Comparison of ENCODE assay signal across 9 cellular contexts in the genomic region with DNA sequence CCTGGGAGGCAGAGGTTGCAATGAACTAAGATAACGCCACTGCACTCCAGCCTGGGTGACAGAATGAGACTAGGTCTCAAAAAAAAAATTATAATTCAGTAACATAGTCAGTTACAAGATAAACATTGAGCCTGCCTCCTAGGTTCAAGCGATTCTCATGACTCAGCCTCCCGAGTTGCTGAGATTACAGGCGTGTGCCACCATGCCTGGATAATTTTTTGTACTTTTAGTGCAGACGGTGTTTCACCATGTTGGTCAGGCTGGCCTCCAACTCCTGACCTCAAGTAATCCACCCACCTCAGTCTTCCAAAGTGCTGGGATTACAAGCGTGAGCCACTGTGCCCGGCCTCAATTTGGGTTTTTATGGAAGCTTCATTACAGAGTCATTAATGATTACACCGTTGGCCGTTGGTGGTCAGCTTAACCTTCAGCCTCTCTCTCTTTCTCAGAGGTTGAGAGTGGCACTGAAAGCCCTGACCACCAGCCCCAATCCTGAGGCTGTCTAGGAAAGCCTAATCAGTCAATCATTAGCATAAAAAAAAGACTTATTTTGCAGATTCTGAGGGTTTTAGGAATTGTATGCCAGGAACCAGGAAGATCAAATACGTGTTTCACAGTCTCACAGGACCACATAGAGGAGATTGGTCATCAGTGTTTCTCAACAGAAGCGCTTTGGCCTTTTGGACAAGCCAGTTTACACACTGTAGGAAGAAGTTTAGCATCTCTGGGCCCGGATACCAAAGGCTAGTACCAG. TPM values are rescaled to one million over a fixed set of nuclear protein-coding genes. Genes with fewer than 3 reads are reported as not detected.
DNase-seq lines count a peak whose midpoint lies in the region; ATAC-seq and TF ChIP-seq lines count a peak whose summit lies in the region.
"Had no signal": no experiment of that assay in that cellular context is flagged by ENCODE, and none has a peak within 500 bp of the region (broad histone marks: within the 10 kb centered on the region; RNA-seq: fewer than 3 reads in every experiment).

No MANE protein-coding gene starts in this region.

- H3K9me3 ChIP-seq in CD8-positive, alpha-beta T cell (ENCODE audit: low read length), result no peaks in the 10 kb centered on the region
- H3K9me3 ChIP-seq in Karpas-422 (ENCODE audit: low read length), result no peaks in the 10 kb centered on the region
- H3K9me3 ChIP-seq: suprapubic skin had no signal

- H3K27ac Mint-ChIP-seq in CD8-positive, alpha-beta T cell, result peak overlapping the region; percentile 92

- H3K27me3 ChIP-seq in CD8-positive, alpha-beta T cell (ENCODE audit: insufficient read depth, low read length), result no peaks in the 10 kb centered on the region
- no peaks in the 10 kb centered on the region for H3K27me3 ChIP-seq in Karpas-422 (ENCODE audit: low read length)
- H3K27me3 ChIP-seq: suprapubic skin had no signal

- no peak overlapping the region for H3K27ac ChIP-seq in CD8-positive, alpha-beta T cell (ENCODE audit: low read depth, low read length)
- H3K27ac ChIP-seq in Karpas-422 (ENCODE audit: low read length), result no peak overlapping the region

- H3K36me3 Mint-ChIP-seq in CD8-positive, alpha-beta T cell, result no peaks in the 10 kb centered on the region

- H3K4me1 ChIP-seq in CD8-positive, alpha-beta T cell (ENCODE audit: insufficient read depth, low read length), result peaks cover 4% of the 10 kb centered on the region
- peaks cover 23% of the 10 kb centered on the region for H3K4me1 ChIP-seq in Karpas-422 (ENCODE audit: low read length)

- no peaks in the 10 kb centered on the region for H3K79me2 ChIP-seq in Karpas-422 (ENCODE audit: low read length)

- peak overlapping the region; percentile 73 for H3K9ac ChIP-seq in Karpas-422 (ENCODE audit: low read length)

- no peaks in the 10 kb centered on the region for H3K9me2 ChIP-seq in Karpas-422 (replicated peaks; ENCODE audit: insufficient read depth, low read length)

- ATAC-seq in CD8-positive, alpha-beta T cell, result no peak
- ATAC-seq in HG03432 (IDR thresholded peaks at IDR 0.05; ENCODE audit: unreplicated experiment), result no peak

- peak overlapping the region; percentile 88 for H3K4me3 Mint-ChIP-seq in CD8-positive, alpha-beta T cell

- no peak for TF ChIP-seq CTCF in CD8-positive, alpha-beta T cell (IDR thresholded peaks at IDR 0.05)

- H3K27me3 Mint-ChIP-seq in CD8-positive, alpha-beta T cell (ENCODE audit: low read depth), result no peaks in the 10 kb centered on the region

- no peaks in the 10 kb centered on the region for H3K4me1 Mint-ChIP-seq in CD8-positive, alpha-beta T cell (ENCODE audit: low read depth)

- H4K20me1 ChIP-seq in Karpas-422 (ENCODE audit: insufficient read depth, low read depth, low read length), result no peaks in the 10 kb centered on the region

- H2AFZ ChIP-seq in Karpas-422 (ENCODE audit: low read length), result no peak overlapping the region

- intact Hi-C loops in CD8-positive, alpha-beta T cell (cut with DNase I, micrococcal nuclease), result loop anchor here (2.0 to 10.0 kb wide), 4 partner anchors 42 to 184 kb away; partner anchors contain the start of gene GNA13 (in 1 of the 2)

- no peaks in the 10 kb centered on the region for H3K9me3 Mint-ChIP-seq in CD8-positive, alpha-beta T cell

- DNase-seq in CD8-positive, alpha-beta T cell, result no peak
- DNase-seq in Karpas-422 (peak; percentile 45), amniotic epithelial cell (ENCODE audit: low read depth) (peak; percentile 73), midbrain (lab: John Stamatoyannopoulos, UW) (peak; percentile 26), NCI-H510A treated with DMSO at 0.1 percent for 48 hours (lab: John Stamatoyannopoulos, UW) (no peak), GOT3 (lab: John Stamatoyannopoulos, UW) (no peak)
- no peak for DNase-seq in effector CD4-positive, alpha-beta T cell

- POLR2A ChIA-PET in CD8-positive, alpha-beta T cell (lab: Charles Lee), result interaction anchor here (1.0 to 1.5 kb wide), 4 partner anchors 66 to 202 kb away, joined by 3 to 4 read pairs (median 3); no protein-coding TSS in a partner anchor

- CTCF ChIA-PET in CD8-positive, alpha-beta T cell (lab: Charles Lee), result interaction anchor here (1.6 to 1.8 kb wide), 2 partner anchors 180 to 197 kb away, joined by 4 to 7 read pairs; no protein-coding TSS in a partner anchor

- H3K4me3 ChIP-seq in CD8-positive, alpha-beta T cell (ENCODE audit: low read depth, low read length), result no peak overlapping the region
- H3K4me3 ChIP-seq in Karpas-422 (ENCODE audit: low read length), result peak overlapping the region; percentile 71; the same call in 1 of the 2 replicates

- peak overlapping the region; percentile 48 for H3K4me2 ChIP-seq in Karpas-422 (ENCODE audit: low read depth, low read length, poor library complexity, severe bottlenecking)

- H3K36me3 ChIP-seq in CD8-positive, alpha-beta T cell (ENCODE audit: insufficient read depth, low read length), result no peaks in the 10 kb centered on the region
- H3K36me3 ChIP-seq in Karpas-422 (ENCODE audit: insufficient read depth, low read length), result no peaks in the 10 kb centered on the region
- H3K36me3 ChIP-seq: suprapubic skin had no signal

RNA-seq across cellular contexts. Expression of gene LRRC37A3, which starts 1.3 kb away (rescaled TPM):
- 1 to 10 TPM; 4.1 to 6.2 TPM for total RNA-seq in CD8-positive, alpha-beta T cell
- total RNA-seq in Karpas-422 (2014; rRNA removed; shearing (Covaris generic); ENCODE audit: low replicate concordance), result 7.0 and 10.1 TPM in 2 replicates

Comparison
In these comparisons a context has a peak if more than half of its experiments do, and no peak if none do; other contexts are left out.
1. DNase-seq: peak in Karpas-422 (single experiment), amniotic epithelial cell (single experiment) and midbrain (single experiment); none in CD8-positive, alpha-beta T cell (0 of 7), NCI-H510A treated with DMSO at 0.1 percent for 48 hours (single experiment), effector CD4-positive, alpha-beta T cell (single experiment) and GOT3 (single experiment).